In the genomic region with DNA sequence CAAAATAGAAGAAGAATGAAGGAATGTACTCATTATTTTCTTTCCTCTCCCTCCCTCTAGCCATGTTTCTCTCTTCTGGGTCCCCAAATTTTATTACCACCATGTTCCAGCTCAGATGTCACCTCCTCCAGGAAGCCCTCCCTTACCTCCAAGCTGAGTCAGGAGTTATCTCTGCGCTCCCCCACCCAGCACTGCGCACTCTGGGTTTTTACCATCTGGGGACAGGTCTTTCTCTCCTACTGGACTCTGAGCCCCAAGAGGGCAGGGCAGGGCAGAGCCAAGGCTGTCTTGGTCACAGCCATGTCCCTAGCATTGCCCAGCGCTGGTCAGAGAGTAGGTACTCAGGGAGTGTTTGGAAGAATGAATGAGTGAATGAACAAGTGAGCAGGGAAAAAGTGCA, we compare ENCODE assay signal across 17 cellular contexts. TPM values are rescaled to one million over a fixed set of nuclear protein-coding genes. Genes with fewer than 3 reads are reported as not detected.
DNase-seq lines count a peak whose midpoint lies in the region; ATAC-seq, FAIRE-seq and TF ChIP-seq lines count a peak whose summit lies in the region.
"Had no signal": no experiment of that assay in that cellular context is flagged by ENCODE, and none has a peak within 500 bp of the region (broad histone marks: within the 10 kb centered on the region; RNA-seq: fewer than 3 reads in every experiment).

No MANE protein-coding gene starts in this region.

- no peak for TF ChIP-seq POLR2A in K562 (conservative IDR thresholded peaks at IDR 0.05)

- H3K27me3 ChIP-seq in OCI-LY1 (ENCODE audit: insufficient read depth, low read length) (peaks cover 7% of the 10 kb centered on the region), K562 (ENCODE audit: control insufficient read depth in 2 of 2, insufficient read depth in 2 of 2, low read length in 2 of 2) (no peaks in the 10 kb centered on the region), osteoblast (ENCODE audit: insufficient read depth, low read length) (peaks cover 8% of the 10 kb centered on the region)
- H3K27me3 ChIP-seq: gastroesophageal sphincter, testis had no signal

- no peak for TF ChIP-seq CTCF in OCI-LY1 (IDR thresholded peaks at IDR 0.05; ENCODE audit: low read length)
- no peak for TF ChIP-seq CTCF in K562 (IDR thresholded peaks at IDR 0.05 in 2 of 3, conservative IDR thresholded peaks at IDR 0.05 in 1 of 3; ENCODE audit: insufficient read depth in 2 of 3, low read depth in 1 of 3, low read length in 3 of 3)
- no peak for TF ChIP-seq CTCF in osteoblast (IDR thresholded peaks at IDR 0.05; ENCODE audit: extremely low read depth, low read depth, low read length)

- TF ChIP-seq RAD21 in K562 (CRISPR knock-in tag; conservative IDR thresholded peaks at IDR 0.05 in 1 of 2, IDR thresholded peaks at IDR 0.05 in 1 of 2) = no peak

- intact Hi-C loops in K562 (cut with micrococcal nuclease) = loop anchor here (1.0 kb wide), 1 partner anchor 20 kb away; no protein-coding TSS in a partner anchor

- peak overlapping the region; percentile 65 for H3K4me3 Mint-ChIP-seq in activated T-cell treated with anti-CD3 and anti-CD28 coated beads, Interleukin-2, amount 50 U/mL, for 4 hours

- H3K36me3 Mint-ChIP-seq in activated T-cell treated with anti-CD3 and anti-CD28 coated beads, Interleukin-2, amount 50 U/mL, for 4 hours (ENCODE audit: insufficient read depth) = no peaks in the 10 kb centered on the region

- no peaks in the 10 kb centered on the region for H3K36me3 ChIP-seq in OCI-LY1 (ENCODE audit: insufficient read depth, low read length)
- H3K36me3 ChIP-seq in K562 (ENCODE audit: control insufficient read depth, insufficient read depth, low read length) = no peaks in the 10 kb centered on the region
- H3K36me3 ChIP-seq in osteoblast (ENCODE audit: insufficient read depth, low read length) = no peaks in the 10 kb centered on the region
- H3K36me3 ChIP-seq: gastroesophageal sphincter had no signal

- no peak for DNase-seq in activated T-cell treated with anti-CD3 and anti-CD28 coated beads, Interleukin-2, amount 50 U/mL, for 4 hours
- DNase-seq in activated T-cell treated with anti-CD3 and anti-CD28 coated beads for 4 hours (no peak), K562 (ENCODE audit: extremely low read depth in 1 of 4, low spot score in 3 of 4) (peak in 1 of 4 experiments; percentile 39), osteoblast (ENCODE audit: insufficient read length, low spot score, missing footprints) (no peak), anterior cingulate cortex (lab: John Stamatoyannopoulos, UW) (no peak)
- DNase-seq in activated CD8-positive, alpha-beta memory T cell treated with anti-CD3 and anti-CD28 coated beads, Interleukin-2, amount 50 U/mL, for 4 hours = no peak
- DNase-seq: DMS153, MV-4-11, NCI-H2107, testis had no signal

- H3K4me3 ChIP-seq in OCI-LY1 (ENCODE audit: low read depth, low read length, poor library complexity, severe bottlenecking) (peak overlapping the region; percentile 53), K562 (peak overlapping the region; percentile 30; the same call in 1 of the 2 replicates), osteoblast (ENCODE audit: insufficient read depth, low read length) (no peak overlapping the region)

- no peak for TF ChIP-seq EP300 in K562 (IDR thresholded peaks at IDR 0.05; ENCODE audit: low read length)

- H3K4me2 ChIP-seq in OCI-LY1 (ENCODE audit: low read length) (peak overlapping the region; percentile 77; the same call in 1 of the 2 replicates), K562 (ENCODE audit: insufficient read depth, low read length) (peak overlapping the region; percentile 88), osteoblast (ENCODE audit: insufficient read depth, low read length) (peak overlapping the region; percentile 83)

- FAIRE-seq in K562 (lab: Jason Lieb, UNC) = no peak
- FAIRE-seq: endometrium, islet of Langerhans had no signal

- H3K9ac ChIP-seq in OCI-LY1 (ENCODE audit: low read length) (no peak overlapping the region), K562 (ENCODE audit: insufficient read depth in 1 of 2, low read depth in 2 of 2, low read length in 2 of 2) (peak overlapping the region; percentile 34 to 88; a peak in 3 of 4 replicates)

- POLR2A ChIA-PET in K562 (lab: Yijun Ruan, JAX) = interaction anchor here (1.0 to 1.5 kb wide), 4 partner anchors 9 to 30 kb away, joined by 3 to 5 read pairs (median 4); a partner anchor contains a TSS

- no peaks in the 10 kb centered on the region for H3K9me1 ChIP-seq in K562 (ENCODE audit: control insufficient read depth, insufficient read depth, low read length)

- H3K9me3 ChIP-seq in OCI-LY1 (ENCODE audit: low read length) (no peaks in the 10 kb centered on the region), K562 (replicated peaks; ENCODE audit: control insufficient read depth, insufficient read depth, low read depth, low read length) (no peaks in the 10 kb centered on the region), osteoblast (ENCODE audit: low read depth, low read length) (no peaks in the 10 kb centered on the region)
- H3K9me3 ChIP-seq: gastroesophageal sphincter, testis had no signal

- H3K4me1 Mint-ChIP-seq in activated T-cell treated with anti-CD3 and anti-CD28 coated beads, Interleukin-2, amount 50 U/mL, for 4 hours (ENCODE audit: low read depth) = peaks cover 21% of the 10 kb centered on the region

- ATAC-seq in activated T-cell treated with anti-CD3 and anti-CD28 coated beads, Interleukin-2, amount 50 U/mL, for 4 hours = no peak
- ATAC-seq in K562 (no peak), GM18873 (IDR thresholded peaks at IDR 0.05; ENCODE audit: low FRiP score, unreplicated experiment) (no peak)
- ATAC-seq: gastroesophageal sphincter had no signal

- CTCF ChIA-PET in K562 (lab: Yijun Ruan, JAX; ENCODE audit: low intra/inter-chr PET ratio) = no interaction called here

- H4K20me1 ChIP-seq in OCI-LY1 (ENCODE audit: insufficient read depth, low read length) = no peaks in the 10 kb centered on the region
- no peaks in the 10 kb centered on the region for H4K20me1 ChIP-seq in K562 (replicated peaks; ENCODE audit: control insufficient read depth, insufficient read depth, low read length)
- no peaks in the 10 kb centered on the region for H4K20me1 ChIP-seq in osteoblast (ENCODE audit: insufficient read depth, low read length)

- H3K27me3 Mint-ChIP-seq in activated T-cell treated with anti-CD3 and anti-CD28 coated beads, Interleukin-2, amount 50 U/mL, for 4 hours (ENCODE audit: low read depth) = peaks cover 3% of the 10 kb centered on the region

- H3K4me1 ChIP-seq in OCI-LY1 (ENCODE audit: insufficient read depth, low read length, severe bottlenecking) (peaks cover 18% of the 10 kb centered on the region), K562 (replicated peaks in 1 of 2; ENCODE audit: control insufficient read depth in 2 of 2, insufficient read depth in 2 of 2, low read length in 2 of 2) (peaks cover 41 to 72% of the 10 kb centered on the region in 2 experiments), osteoblast (ENCODE audit: insufficient read depth, low read length) (peaks cover 22% of the 10 kb centered on the region)

- H3K79me2 ChIP-seq in OCI-LY1 (ENCODE audit: insufficient read depth, low read length) (no peaks in the 10 kb centered on the region), K562 (ENCODE audit: control insufficient read depth, insufficient read depth, low read length) (no peaks in the 10 kb centered on the region), osteoblast (ENCODE audit: insufficient read depth, low read length) (no peaks in the 10 kb centered on the region)

- peaks cover 4% of the 10 kb centered on the region; the same call in 1 of the 2 replicates for H3F3A ChIP-seq in OCI-LY1 (ENCODE audit: insufficient read depth, low read length)

- in situ Hi-C loops in K562 (cut with MboI) = no loop called here

- no TSS peak for BruUV-seq in K562 (replicated peaks; lab: Mats Ljungman, UMichigan)

- WGBS in K562 (ENCODE audit: insufficient coverage, low coverage, missing lambda C conversion rate) = 12% methylated on average over 3 of the region's 3 CpGs

- H3K27ac ChIP-seq in OCI-LY1 (ENCODE audit: low read depth, low read length, poor library complexity, severe bottlenecking) = no peak overlapping the region
- no peak overlapping the region for H3K27ac ChIP-seq in K562 (ENCODE audit: extremely low read depth, low read depth, low read length)
- no peak overlapping the region for H3K27ac ChIP-seq in osteoblast (ENCODE audit: low read depth, low read length)
- H3K27ac ChIP-seq: testis had no signal

- H2AFZ ChIP-seq in OCI-LY1 (ENCODE audit: low read length) (no peak overlapping the region), K562 (ENCODE audit: low read depth, low read length) (peak overlapping the region; percentile 58; the same call in 1 of the 2 replicates), osteoblast (ENCODE audit: low read length) (no peak overlapping the region)

- no peaks in the 10 kb centered on the region for H3K9me3 Mint-ChIP-seq in activated T-cell treated with anti-CD3 and anti-CD28 coated beads, Interleukin-2, amount 50 U/mL, for 4 hours

- no peaks in the 10 kb centered on the region for H3K9me2 ChIP-seq in OCI-LY1 (ENCODE audit: low read depth, low read length)

RNA-seq across cellular contexts. Expression of a gene that starts 2.9 kb away (rescaled TPM):
- 1 to 10 TPM; 1.5 to 2.6 (median 2.4) TPM for total RNA-seq in activated T-cell treated with anti-CD3 and anti-CD28 coated beads, Interleukin-2, amount 50 U/mL, for 4 hours
- not detected in 2 replicates for total RNA-seq in K562 (2011; cell fraction: chromatin; rRNA removed; ENCODE audit: low replicate concordance)
- not detected in 2 replicates for total RNA-seq in K562 (2011; cell fraction: nucleolus; rRNA removed)
- not detected in 2 replicates for total RNA-seq in K562 (2011; cell fraction: nucleoplasm; rRNA removed)
- not detected in 2 replicates for total RNA-seq in K562 (2014; rRNA removed)
- total RNA-seq in K562 (2014; rRNA removed; fragmentation: Illumina TruSeq; extraction: Trizol) = not detected in 2 replicates
- not detected in 2 replicates for total RNA-seq in K562 (2015; rRNA removed; fragmentation: Illumina TruSeq; extraction: Trizol)
- total RNA-seq in K562 (2021) = not detected in 2 replicates
- not detected in 2 replicates for polyA plus RNA-seq in K562 (2011; rRNA removed)
- not detected in 2 replicates for polyA plus RNA-seq in K562 (2011; cell fraction: cytosol; rRNA removed)
- polyA plus RNA-seq in K562 (2011; cell fraction: nucleus; rRNA removed) = not detected in 2 replicates
- not detected in 2 replicates for polyA plus RNA-seq in K562 (2012)
- not detected in 2 replicates for polyA plus RNA-seq in K562 (2014; fragmentation: Illumina TruSeq; extraction: Trizol)
- 1 to 10 TPM in 1 of 2 experiments, not detected in 1; 1.3 TPM for polyA plus RNA-seq in K562 (2014; fragmentation: Nextera tagmentation; extraction: Ambion mirVana)
- not detected in 2 replicates for polyA plus RNA-seq in K562 (2014; rRNA removed)
- polyA minus RNA-seq in K562 (2011; rRNA and poly(A)+ RNA removed) = not detected in 2 replicates
- not detected in 2 replicates for polyA minus RNA-seq in K562 (2011; cell fraction: cytosol; rRNA and poly(A)+ RNA removed)
- not detected in 2 replicates for polyA minus RNA-seq in K562 (2011; cell fraction: nucleus; rRNA and poly(A)+ RNA removed)
- not detected in 2 replicates for total RNA-seq in osteoblast
- total RNA-seq: gastroesophageal sphincter, progenitor cell of endocrine pancreas, SK-MEL-5, testis had no signal

RNA-seq across cellular contexts. Expression of a gene that starts 8.2 kb away (rescaled TPM):
- 1 to 10 TPM; 2.2 to 5.8 (median 4.3) TPM for total RNA-seq in activated T-cell treated with anti-CD3 and anti-CD28 coated beads, Interleukin-2, amount 50 U/mL, for 4 hours
- total RNA-seq in K562 (2011; cell fraction: chromatin; rRNA removed; ENCODE audit: low replicate concordance) = 3.0 and 9.9 TPM in 2 replicates
- 4.3 and 7.3 TPM in 2 replicates for total RNA-seq in K562 (2011; cell fraction: nucleolus; rRNA removed)
- total RNA-seq in K562 (2011; cell fraction: nucleoplasm; rRNA removed) = 3.1 and 3.6 TPM in 2 replicates
- total RNA-seq in K562 (2014; rRNA removed) = 0.61 and 1.5 TPM in 2 replicates
- 0.18 and 0.45 TPM in 2 replicates for total RNA-seq in K562 (2014; rRNA removed; fragmentation: Illumina TruSeq; extraction: Trizol)
- total RNA-seq in K562 (2015; rRNA removed; fragmentation: Illumina TruSeq; extraction: Trizol) = 0.30 and 0.36 TPM in 2 replicates
- 1.4 and 1.9 TPM in 2 replicates for total RNA-seq in K562 (2021)
- polyA plus RNA-seq in K562 (2011; rRNA removed) = 1.7 and 2.0 TPM in 2 replicates
- 1.6 and 7.6 TPM in 2 replicates for polyA plus RNA-seq in K562 (2011; cell fraction: cytosol; rRNA removed)
- 3.7 and 12.1 TPM in 2 replicates for polyA plus RNA-seq in K562 (2011; cell fraction: nucleus; rRNA removed)
- 0.46 and 0.89 TPM in 2 replicates for polyA plus RNA-seq in K562 (2012)
- polyA plus RNA-seq in K562 (2014; fragmentation: Illumina TruSeq; extraction: Trizol) = 0.58 and 0.65 TPM in 2 replicates
- under 1 TPM in 1 of 2 experiments, not detected in 1; 0.11 TPM for polyA plus RNA-seq in K562 (2014; fragmentation: Nextera tagmentation; extraction: Ambion mirVana)
- 1.7 and 3.4 TPM in 2 replicates for polyA plus RNA-seq in K562 (2014; rRNA removed)
- 0.24 and 0.35 TPM in 2 replicates for polyA minus RNA-seq in K562 (2011; rRNA and poly(A)+ RNA removed)
- 0.38 TPM in 1 of 2 replicates, not detected in the other for polyA minus RNA-seq in K562 (2011; cell fraction: cytosol; rRNA and poly(A)+ RNA removed)
- polyA minus RNA-seq in K562 (2011; cell fraction: nucleus; rRNA and poly(A)+ RNA removed) = 1.1 and 1.2 TPM in 2 replicates
- total RNA-seq in osteoblast = 2.5 and 2.9 TPM in 2 replicates
- total RNA-seq: progenitor cell of endocrine pancreas, SK-MEL-5 had no signal

RNA-seq across cellular contexts. Expression of a gene that starts 27.9 kb away (rescaled TPM):
- total RNA-seq in activated T-cell treated with anti-CD3 and anti-CD28 coated beads, Interleukin-2, amount 50 U/mL, for 4 hours = under 1 TPM; 0.50 to 0.71 (median 0.63) TPM
- 6.5 and 10.4 TPM in 2 replicates for total RNA-seq in K562 (2011; cell fraction: chromatin; rRNA removed; ENCODE audit: low replicate concordance)
- total RNA-seq in K562 (2011; cell fraction: nucleolus; rRNA removed) = 5.1 and 6.8 TPM in 2 replicates
- total RNA-seq in K562 (2011; cell fraction: nucleoplasm; rRNA removed) = 6.0 and 8.6 TPM in 2 replicates
- total RNA-seq in K562 (2014; rRNA removed) (4.7 and 6.5 TPM in 2 replicates), K562 (2014; rRNA removed; fragmentation: Illumina TruSeq; extraction: Trizol) (2.8 TPM in 2 replicates), K562 (2015; rRNA removed; fragmentation: Illumina TruSeq; extraction: Trizol) (2.3 and 2.5 TPM in 2 replicates), K562 (2021) (5.9 and 6.5 TPM in 2 replicates), osteoblast (1.8 and 3.5 TPM in 2 replicates)
- polyA plus RNA-seq in K562 (2011; rRNA removed) (3.3 and 3.5 TPM in 2 replicates), K562 (2014; fragmentation: Illumina TruSeq; extraction: Trizol) (4.1 and 4.2 TPM in 2 replicates), K562 (2014; fragmentation: Nextera tagmentation; extraction: Ambion mirVana) (under 1 TPM; 0.67 to 0.83 TPM), K562 (2014; rRNA removed) (3.3 and 5.1 TPM in 2 replicates)
- polyA plus RNA-seq in K562 (2011; cell fraction: cytosol; rRNA removed) = 3.0 and 6.0 TPM in 2 replicates
- polyA plus RNA-seq in K562 (2011; cell fraction: nucleus; rRNA removed) = 3.7 and 5.0 TPM in 2 replicates
- 1.3 and 2.1 TPM in 2 replicates for polyA plus RNA-seq in K562 (2012)
- 1.9 and 3.0 TPM in 2 replicates for polyA minus RNA-seq in K562 (2011; rRNA and poly(A)+ RNA removed)
- polyA minus RNA-seq in K562 (2011; cell fraction: cytosol; rRNA and poly(A)+ RNA removed) = 2.0 and 2.5 TPM in 2 replicates
- polyA minus RNA-seq in K562 (2011; cell fraction: nucleus; rRNA and poly(A)+ RNA removed) = 0.67 and 1.1 TPM in 2 replicates

RNA-seq across cellular contexts. Expression of a gene that starts 32.0 kb away (rescaled TPM):
- total RNA-seq in activated T-cell treated with anti-CD3 and anti-CD28 coated beads, Interleukin-2, amount 50 U/mL, for 4 hours = 100 to 1,000 TPM; 237 to 257 (median 239) TPM
- 68.2 and 118 TPM in 2 replicates for total RNA-seq in K562 (2011; cell fraction: chromatin; rRNA removed; ENCODE audit: low replicate concordance)
- total RNA-seq in K562 (2011; cell fraction: nucleolus; rRNA removed) = 47.8 and 53.5 TPM in 2 replicates
- total RNA-seq in K562 (2011; cell fraction: nucleoplasm; rRNA removed) = 91.9 and 153 TPM in 2 replicates
- total RNA-seq in K562 (2014; rRNA removed) (149 and 180 TPM in 2 replicates), K562 (2014; rRNA removed; fragmentation: Illumina TruSeq; extraction: Trizol) (126 and 150 TPM in 2 replicates), K562 (2015; rRNA removed; fragmentation: Illumina TruSeq; extraction: Trizol) (154 and 156 TPM in 2 replicates), K562 (2021) (277 TPM in 2 replicates), osteoblast (105 and 124 TPM in 2 replicates)
- polyA plus RNA-seq in K562 (2011; rRNA removed) (255 and 327 TPM in 2 replicates), K562 (2014; fragmentation: Illumina TruSeq; extraction: Trizol) (307 and 350 TPM in 2 replicates), K562 (2014; fragmentation: Nextera tagmentation; extraction: Ambion mirVana) (10 to 100 TPM; 34.6 to 40.2 TPM), K562 (2014; rRNA removed) (266 and 273 TPM in 2 replicates)
- 230 and 235 TPM in 2 replicates for polyA plus RNA-seq in K562 (2011; cell fraction: cytosol; rRNA removed)
- polyA plus RNA-seq in K562 (2011; cell fraction: nucleus; rRNA removed) = 152 and 155 TPM in 2 replicates
- 203 and 388 TPM in 2 replicates for polyA plus RNA-seq in K562 (2012)
- 333 and 438 TPM in 2 replicates for polyA minus RNA-seq in K562 (2011; rRNA and poly(A)+ RNA removed)
- polyA minus RNA-seq in K562 (2011; cell fraction: cytosol; rRNA and poly(A)+ RNA removed) = 82.3 and 91.6 TPM in 2 replicates
- polyA minus RNA-seq in K562 (2011; cell fraction: nucleus; rRNA and poly(A)+ RNA removed) = 20.3 and 36.9 TPM in 2 replicates
